ENCODE assay signal across 12 cellular contexts in the genomic region with DNA sequence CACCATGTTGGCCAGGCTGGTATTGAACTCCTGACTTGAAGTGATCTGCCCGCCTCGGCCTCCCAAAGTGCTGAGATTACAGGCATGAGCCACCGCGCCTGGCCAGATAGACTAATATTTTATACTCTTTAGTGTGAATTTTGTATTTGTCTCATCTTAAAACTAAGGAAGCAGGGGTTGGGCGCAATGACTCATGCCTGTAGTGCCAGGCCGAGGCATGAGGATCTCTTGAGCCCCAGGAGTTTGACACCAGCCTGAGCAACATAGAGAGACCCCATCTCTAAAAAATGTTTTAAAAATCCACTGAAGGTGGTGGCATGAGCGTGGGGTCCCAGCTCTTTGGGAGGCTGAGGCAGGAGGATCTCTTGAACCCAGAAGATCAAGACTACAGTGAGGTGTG. TPM values are rescaled to one million over a fixed set of nuclear protein-coding genes. Genes with fewer than 3 reads are reported as not detected.
A peak's percentile ranks its signal among the peaks of the same experiment; 100 is the strongest.
DNase-seq lines count a peak whose midpoint lies in the region; ATAC-seq and TF ChIP-seq lines count a peak whose summit lies in the region.
"Had no signal": no experiment of that assay in that cellular context is flagged by ENCODE, and none has a peak within 500 bp of the region (broad histone marks: within the 10 kb centered on the region; RNA-seq: fewer than 3 reads in every experiment).

No MANE protein-coding gene starts in this region.

- H3K4me2 ChIP-seq in mesenchymal stem cell (ENCODE audit: low read length, poor library complexity, severe bottlenecking): no peak overlapping the region

- TF ChIP-seq CTCF in right atrium auricular region (IDR thresholded peaks at IDR 0.05) (no peak), breast epithelium (IDR thresholded peaks at IDR 0.05) (no peak), vagina (IDR thresholded peaks at IDR 0.05) (no peak), endothelial cell (IDR thresholded peaks at IDR 0.05; ENCODE audit: unreplicated experiment) (no peak)

- no peaks in the 10 kb centered on the region for H3K79me1 ChIP-seq in mesenchymal stem cell (replicated peaks; ENCODE audit: low read length, poor library complexity, severe bottlenecking)

- no peak overlapping the region for H3K14ac ChIP-seq in mesenchymal stem cell (ENCODE audit: low read length in 2 of 2)

- H2BK15ac ChIP-seq in mesenchymal stem cell (ENCODE audit: low read depth, poor library complexity, severe bottlenecking): no peak overlapping the region

- H3K9me3 ChIP-seq in right atrium auricular region (no peaks in the 10 kb centered on the region), breast epithelium (no peaks in the 10 kb centered on the region), mesenchymal stem cell (ENCODE audit: control insufficient read depth, low read length) (no peaks in the 10 kb centered on the region), vagina (no peaks in the 10 kb centered on the region)

- no peak overlapping the region for H2BK12ac ChIP-seq in mesenchymal stem cell (ENCODE audit: low read length in 2 of 2)

- H3K27ac Mint-ChIP-seq in endothelial cell (ENCODE audit: unreplicated experiment): no peak overlapping the region

- DNase-seq in right atrium auricular region (ENCODE audit: low spot score) (no peak), Right ventricle myocardium superior (no peak), breast epithelium (ENCODE audit: low spot score in 2 of 2) (no peak), mesenchymal stem cell (no peak), vagina (ENCODE audit: extremely low spot score in 2 of 2) (no peak), endothelial cell (ENCODE audit: low spot score) (no peak), OCI-M2 (lab: John Stamatoyannopoulos, UW; ENCODE audit: unreplicated experiment) (no peak)
- no peak for DNase-seq in central memory CD4-positive, alpha-beta T cell
- DNase-seq: KG1, NCI-H187, small intestine, WERI-Rb-1 had no signal

- no peak overlapping the region for H2BK5ac ChIP-seq in mesenchymal stem cell (ENCODE audit: low read depth, low read length, poor library complexity, severe bottlenecking)

- H3K9me3 Mint-ChIP-seq in endothelial cell (ENCODE audit: unreplicated experiment): no peaks in the 10 kb centered on the region

- H3K23ac ChIP-seq in mesenchymal stem cell (ENCODE audit: low read length in 2 of 2): no peak overlapping the region

- H3K4me1 ChIP-seq in right atrium auricular region: peaks cover 0 to 45% of the 10 kb centered on the region in 2 donors
- H3K4me1 ChIP-seq in breast epithelium: peaks cover 0 to 7% of the 10 kb centered on the region in 2 donors
- H3K4me1 ChIP-seq in mesenchymal stem cell (ENCODE audit: control insufficient read depth, insufficient read depth, low read depth, low read length): peaks cover 32% of the 10 kb centered on the region
- peaks cover 56% of the 10 kb centered on the region for H3K4me1 ChIP-seq in vagina

- peaks cover 11% of the 10 kb centered on the region for H3K36me3 Mint-ChIP-seq in endothelial cell (ENCODE audit: low read depth, unreplicated experiment)

- peaks cover 13% of the 10 kb centered on the region for H3K4me1 Mint-ChIP-seq in endothelial cell (ENCODE audit: unreplicated experiment)

- no peak overlapping the region for H2BK120ac ChIP-seq in mesenchymal stem cell (ENCODE audit: low read depth, low read length)

- no peak overlapping the region for H4K91ac ChIP-seq in mesenchymal stem cell (ENCODE audit: low read length)

- no peaks in the 10 kb centered on the region for H3K27me3 ChIP-seq in right atrium auricular region
- H3K27me3 ChIP-seq in breast epithelium: no peaks in the 10 kb centered on the region
- no peaks in the 10 kb centered on the region for H3K27me3 ChIP-seq in mesenchymal stem cell (ENCODE audit: control insufficient read depth in 1 of 2, insufficient read depth in 1 of 2, low read length in 2 of 2)
- no peaks in the 10 kb centered on the region for H3K27me3 ChIP-seq in vagina

- no peak overlapping the region for H4K8ac ChIP-seq in mesenchymal stem cell (ENCODE audit: low read length)

- peak overlapping the region; percentile 84 for H2AK5ac ChIP-seq in mesenchymal stem cell (ENCODE audit: low read length, severe bottlenecking)

- H3K36me3 ChIP-seq in right atrium auricular region: peaks cover 23% of the 10 kb centered on the region
- H3K36me3 ChIP-seq in breast epithelium: no peaks in the 10 kb centered on the region
- H3K36me3 ChIP-seq in mesenchymal stem cell (ENCODE audit: control insufficient read depth in 1 of 2, insufficient read depth in 2 of 2, low read depth in 1 of 2, low read length in 2 of 2): peaks cover 18 to 47% of the 10 kb centered on the region in 2 experiments
- peaks cover 0 to 25% of the 10 kb centered on the region in 2 donors for H3K36me3 ChIP-seq in vagina

- no peak overlapping the region for H3K18ac ChIP-seq in mesenchymal stem cell (ENCODE audit: low read depth in 1 of 2, low read length in 2 of 2)

- TF ChIP-seq POLR2A in breast epithelium (IDR thresholded peaks at IDR 0.05) (no peak), vagina (IDR thresholded peaks at IDR 0.05) (no peak)

- intact Hi-C loops in Right ventricle myocardium superior (cut with DNase I): no loop called here
- intact Hi-C loops in breast epithelium (cut with DNase I; ENCODE audit: low total_unique reads): no loop called here
- intact Hi-C loops in vagina (cut with DNase I): no loop called here

- WGBS in mesenchymal stem cell: 86% methylated on average over 5 of the region's 7 CpGs

- ATAC-seq in Right ventricle myocardium superior (ENCODE audit: poor library complexity): no peak

- H3K27ac ChIP-seq in right atrium auricular region (peak overlapping the region; percentile 66 to 79), breast epithelium (peak overlapping the region; percentile 64 to 85), mesenchymal stem cell (ENCODE audit: low read length, poor library complexity, severe bottlenecking) (peak overlapping the region; percentile 83), vagina (peak overlapping the region; percentile 79)
- H3K27ac ChIP-seq: WERI-Rb-1 had no signal

- no peak overlapping the region for H3K4me3 Mint-ChIP-seq in endothelial cell (ENCODE audit: unreplicated experiment)

- H3K27me3 Mint-ChIP-seq in endothelial cell (ENCODE audit: unreplicated experiment): no peaks in the 10 kb centered on the region

- H3K4ac ChIP-seq in mesenchymal stem cell (ENCODE audit: low read depth in 1 of 2, low read length in 2 of 2): no peak overlapping the region

- H3K4me3 ChIP-seq in right atrium auricular region: no peak overlapping the region
- no peak overlapping the region for H3K4me3 ChIP-seq in breast epithelium
- H3K4me3 ChIP-seq in mesenchymal stem cell (ENCODE audit: insufficient read depth in 1 of 2, low read depth in 1 of 2, low read length in 2 of 2): peak overlapping the region in 1 of 2 experiments; percentile 70
- no peak overlapping the region for H3K4me3 ChIP-seq in vagina

- peak overlapping the region; percentile 94 for H3K9ac ChIP-seq in mesenchymal stem cell (ENCODE audit: low read length)

- no peak overlapping the region for H2AFZ ChIP-seq in mesenchymal stem cell (ENCODE audit: low read depth, low read length)

RNA-seq across cellular contexts. Expression of a gene that starts 9.0 kb away (rescaled TPM):
- total RNA-seq in right atrium auricular region (100 to 1,000 TPM; 388 to 445 TPM), Right ventricle myocardium superior (384 TPM), breast epithelium (100 to 1,000 TPM; 355 to 424 (median 391) TPM), vagina (499 TPM), endothelial cell (ENCODE audit: unreplicated experiment) (662 TPM)
- 97.7 TPM for polyA plus RNA-seq in mesenchymal stem cell (2013, experiment 1 of 2)
- polyA plus RNA-seq in mesenchymal stem cell (2013, experiment 2 of 2): 90.8 TPM
